Comparison of ENCODE assay signal across 7 cellular contexts in genomic region chr11:11552688-11553087, GRCh38.
"Had no signal": no experiment of that assay in that cellular context is flagged by ENCODE, and none has a peak within 500 bp of the region (broad histone marks: within the 10 kb centered on the region; RNA-seq: fewer than 3 reads in every experiment).

No MANE protein-coding gene starts in this region.

- H3K9ac ChIP-seq: SK-N-SH had no signal

- H3K27me3 ChIP-seq: cardiac muscle cell, gastrocnemius medialis had no signal

- DNase-seq: activated CD4-positive, alpha-beta T cell treated with anti-CD3 and anti-CD28 coated beads, Interleukin-2, amount 10 ng/mL, durations not matched to agents 24 days and 14 days; activated naive CD4-positive, alpha-beta T cell treated with anti-CD3 and anti-CD28 coated beads for 36 hours; gastrocnemius medialis; nephron progenitor cell; SK-N-SH had no signal

- H3K36me3 ChIP-seq: cardiac muscle cell, gastrocnemius medialis had no signal

- ATAC-seq: gastrocnemius medialis, WTC11 had no signal

- H3K4me2 ChIP-seq: SK-N-SH had no signal

- H3K4me3 ChIP-seq: cardiac muscle cell, gastrocnemius medialis had no signal

- H3K27ac ChIP-seq: cardiac muscle cell, gastrocnemius medialis had no signal

- H3K9me3 ChIP-seq: gastrocnemius medialis, SK-N-SH had no signal
